ENCODE assay signal across 28 cellular contexts in the genomic region with DNA sequence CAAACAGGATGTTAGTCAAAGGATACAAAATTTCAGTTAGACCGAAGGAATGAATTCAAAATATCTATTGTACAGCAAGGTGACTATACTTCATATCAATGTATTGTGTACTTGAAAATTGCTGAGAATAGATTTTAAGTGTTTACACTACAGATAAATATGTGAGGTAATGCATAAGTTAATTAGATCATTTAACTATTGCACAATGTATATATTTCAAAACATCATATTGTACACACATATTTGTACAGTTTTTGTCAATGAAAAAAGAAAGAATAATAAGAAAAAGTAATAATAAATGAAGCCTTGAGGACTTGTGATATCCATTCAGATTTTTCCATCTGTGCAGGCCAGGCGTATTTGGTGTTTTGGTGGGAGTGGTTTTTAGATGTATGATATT.
DNase-seq lines count a peak whose midpoint lies in the region; ATAC-seq, FAIRE-seq and TF ChIP-seq lines count a peak whose summit lies in the region.
"Had no signal": no experiment of that assay in that cellular context is flagged by ENCODE, and none has a peak within 500 bp of the region (broad histone marks: within the 10 kb centered on the region; RNA-seq: fewer than 3 reads in every experiment).

No MANE protein-coding gene starts in this region.

- H2AFZ ChIP-seq in HepG2 (ENCODE audit: low read length) = no peak overlapping the region

- H3K36me3 ChIP-seq in HepG2 (replicated peaks in 1 of 2; ENCODE audit: control insufficient read depth in 1 of 2, insufficient read depth in 2 of 2, low read length in 2 of 2) = no peaks in the 10 kb centered on the region
- no peaks in the 10 kb centered on the region for H3K36me3 ChIP-seq in right lobe of liver
- H3K36me3 ChIP-seq in bronchial epithelial cell (ENCODE audit: control insufficient read depth, insufficient read depth, low read length) = no peaks in the 10 kb centered on the region
- no peaks in the 10 kb centered on the region for H3K36me3 ChIP-seq in kidney (ENCODE audit: control insufficient read depth in 1 of 2, insufficient read depth in 2 of 2, low read length in 2 of 2)
- H3K36me3 ChIP-seq in left ventricle myocardium inferior = no peaks in the 10 kb centered on the region
- H3K36me3 ChIP-seq: BE2C; BLaER1 treated with 17β-estradiol and CSF1 and Interleukin-3, amounts not matched to agents 10 nM and 100 nM; HAP-1 had no signal

- no peak overlapping the region for H3K4me2 ChIP-seq in HepG2 (ENCODE audit: low read depth, low read length)
- H3K4me2 ChIP-seq: BLaER1 treated with 17β-estradiol and CSF1 and Interleukin-3, amounts not matched to agents 10 nM and 100 nM had no signal

- H4K20me1 ChIP-seq in HepG2 (ENCODE audit: insufficient read depth, low read length) = no peaks in the 10 kb centered on the region
- H4K20me1 ChIP-seq: BLaER1 treated with 17β-estradiol and CSF1 and Interleukin-3, amounts not matched to agents 10 nM and 100 nM had no signal

- BruUV-seq in HepG2 (replicated peaks; lab: Mats Ljungman, UMichigan) = no TSS peak

- CTCF ChIA-PET in HepG2 (lab: Yijun Ruan, JAX; ENCODE audit: low intra/inter-chr PET ratio, low total read pairs) = no interaction called here

- whole genome bisulfite sequencing in HepG2 (ENCODE audit: low lambda C conversion rate) = 29% methylated on average over 2 of the region's 2 CpGs
- WGBS in right lobe of liver (ENCODE audit: insufficient coverage, low coverage, low lambda C conversion rate, missing lambda C conversion rate) = 72% methylated on average over 2 of the region's 2 CpGs

- H3K9ac ChIP-seq in HepG2 (ENCODE audit: insufficient read depth, low read depth, low read length) (no peak overlapping the region), kidney (ENCODE audit: low read length in 2 of 2) (no peak overlapping the region)
- H3K9ac ChIP-seq: BLaER1 treated with 17β-estradiol and CSF1 and Interleukin-3, amounts not matched to agents 10 nM and 100 nM had no signal

- H3K36me3 Mint-ChIP-seq in naive thymus-derived CD8-positive, alpha-beta T cell = no peaks in the 10 kb centered on the region
- H3K36me3 Mint-ChIP-seq: CD14-positive monocyte had no signal

- no peak overlapping the region for H3K4me3 Mint-ChIP-seq in naive thymus-derived CD8-positive, alpha-beta T cell
- H3K4me3 Mint-ChIP-seq: CD14-positive monocyte; CD4-positive, alpha-beta T cell; CD8-positive, alpha-beta memory T cell; HFFc6 had no signal

- no peak for TF ChIP-seq RAD21 in HepG2 (CRISPR knock-in tag; IDR thresholded peaks at IDR 0.05)

- intact Hi-C loops in HepG2 (cut with micrococcal nuclease; ENCODE audit: unreplicated experiment) (no loop called here), right lobe of liver (cut with DNase I) (no loop called here), kidney (cut with DNase I) (no loop called here), left ventricle myocardium inferior (cut with micrococcal nuclease) (no loop called here)

- H3K4me1 ChIP-seq in HepG2 (ENCODE audit: insufficient read depth, low read length) = no peaks in the 10 kb centered on the region
- H3K4me1 ChIP-seq in right lobe of liver = no peaks in the 10 kb centered on the region
- no peaks in the 10 kb centered on the region for H3K4me1 ChIP-seq in kidney (ENCODE audit: control insufficient read depth in 1 of 2, insufficient read depth in 1 of 2, low read depth in 1 of 2, low read length in 2 of 2)
- no peaks in the 10 kb centered on the region for H3K4me1 ChIP-seq in left ventricle myocardium inferior
- H3K4me1 ChIP-seq: BE2C; BLaER1 treated with 17β-estradiol and CSF1 and Interleukin-3, amounts not matched to agents 10 nM and 100 nM; HAP-1 had no signal

- H3K27me3 ChIP-seq in HepG2 (ENCODE audit: control insufficient read depth in 1 of 2, insufficient read depth in 2 of 2, low read length in 2 of 2) (no peaks in the 10 kb centered on the region), right lobe of liver (no peaks in the 10 kb centered on the region), bronchial epithelial cell (ENCODE audit: control insufficient read depth, insufficient read depth, low read length) (no peaks in the 10 kb centered on the region), left ventricle myocardium inferior (ENCODE audit: low read depth) (no peaks in the 10 kb centered on the region)
- H3K27me3 ChIP-seq: BE2C; BLaER1 treated with 17β-estradiol and CSF1 and Interleukin-3, amounts not matched to agents 10 nM and 100 nM had no signal

- no peak for TF ChIP-seq POLR2A in HepG2 (IDR thresholded peaks at IDR 0.05; ENCODE audit: insufficient read depth in 1 of 2, low read depth in 2 of 2, low read length in 2 of 2)
- TF ChIP-seq POLR2A in right lobe of liver (IDR thresholded peaks at IDR 0.05) = no peak

- H3K4me1 Mint-ChIP-seq in naive thymus-derived CD8-positive, alpha-beta T cell = no peaks in the 10 kb centered on the region
- H3K4me1 Mint-ChIP-seq: CD8-positive, alpha-beta memory T cell had no signal

- H3K9me3 Mint-ChIP-seq in naive thymus-derived CD8-positive, alpha-beta T cell = no peaks in the 10 kb centered on the region
- H3K9me3 Mint-ChIP-seq: CD8-positive, alpha-beta memory T cell; HFFc6 had no signal

- DNase-seq in HepG2 (ENCODE audit: low spot score) = no peak
- DNase-seq in right lobe of liver = no peak
- peak; percentile 65 for DNase-seq in bronchial epithelial cell (ENCODE audit: low read depth)
- DNase-seq in kidney = no peak
- DNase-seq in left ventricle myocardium inferior = no peak
- no peak for DNase-seq in naive thymus-derived CD8-positive, alpha-beta T cell
- DNase-seq: ACHN; AML-193; BE2C; CD4-positive, alpha-beta T cell; CD8-positive, alpha-beta memory T cell; DMS 273 treated with DMSO at 0.1 percent for 48 hours; DMS79; EL; GF-D8; GOT3; HFFc6 had no signal

- ATAC-seq in HepG2 = no peak
- ATAC-seq in right lobe of liver = no peak
- ATAC-seq in HG02870 (IDR thresholded peaks at IDR 0.05; ENCODE audit: unreplicated experiment) = no peak
- ATAC-seq in naive thymus-derived CD8-positive, alpha-beta T cell = no peak

- TF ChIP-seq EP300 in HepG2 (IDR thresholded peaks at IDR 0.05; ENCODE audit: low read depth in 2 of 2, low read length in 2 of 2) (no peak), HepG2 (CRISPR knock-in tag; IDR thresholded peaks at IDR 0.05; ENCODE audit: borderline replicate concordance) (no peak)

- H3K27ac Mint-ChIP-seq in naive thymus-derived CD8-positive, alpha-beta T cell = no peak overlapping the region
- H3K27ac Mint-ChIP-seq: CD4-positive, alpha-beta T cell; CD8-positive, alpha-beta memory T cell; HFFc6 had no signal

- POLR2A ChIA-PET in HepG2 (lab: Yijun Ruan, JAX) = no interaction called here
- POLR2A ChIA-PET in naive thymus-derived CD8-positive, alpha-beta T cell (lab: Charles Lee) = no interaction called here

- H3K27me3 Mint-ChIP-seq in naive thymus-derived CD8-positive, alpha-beta T cell = no peaks in the 10 kb centered on the region
- H3K27me3 Mint-ChIP-seq: CD4-positive, alpha-beta T cell had no signal

- in situ Hi-C loops in HepG2 (cut with HindIII; ENCODE audit: extremely low pct_ligation_motif_present, low pct_unique_long_range_greater_than_20kb) = no loop called here

- no peak overlapping the region for H3K4me3 ChIP-seq in HepG2 (replicated peaks in 1 of 3; ENCODE audit: insufficient read depth in 1 of 3, low read depth in 2 of 3, low read length in 3 of 3)
- no peak overlapping the region for H3K4me3 ChIP-seq in right lobe of liver
- H3K4me3 ChIP-seq in bronchial epithelial cell (ENCODE audit: low read depth, low read length) = no peak overlapping the region
- no peak overlapping the region for H3K4me3 ChIP-seq in kidney (ENCODE audit: low read length in 2 of 2)
- H3K4me3 ChIP-seq in left ventricle myocardium inferior = no peak overlapping the region
- H3K4me3 ChIP-seq: BLaER1 treated with 17β-estradiol and CSF1 and Interleukin-3, amounts not matched to agents 10 nM and 100 nM; HAP-1 had no signal

- H3K9me3 ChIP-seq in HepG2 (ENCODE audit: low read length) = no peaks in the 10 kb centered on the region
- no peaks in the 10 kb centered on the region for H3K9me3 ChIP-seq in right lobe of liver
- no peaks in the 10 kb centered on the region for H3K9me3 ChIP-seq in kidney (ENCODE audit: control insufficient read depth in 1 of 2, low read length in 2 of 2)
- peaks cover 7% of the 10 kb centered on the region for H3K9me3 ChIP-seq in left ventricle myocardium inferior (replicated peaks)
- H3K9me3 ChIP-seq: BE2C; BLaER1 treated with 17β-estradiol and CSF1 and Interleukin-3, amounts not matched to agents 10 nM and 100 nM; HAP-1 had no signal

- TF ChIP-seq CTCF in HepG2 (CRISPR knock-in tag; IDR thresholded peaks at IDR 0.05) = no peak
- TF ChIP-seq CTCF in right lobe of liver (IDR thresholded peaks at IDR 0.05) = no peak
- TF ChIP-seq CTCF in bronchial epithelial cell (IDR thresholded peaks at IDR 0.05; ENCODE audit: insufficient read depth, low read length, severe bottlenecking) = no peak
- no peak for TF ChIP-seq CTCF in kidney (IDR thresholded peaks at IDR 0.05; ENCODE audit: borderline replicate concordance, extremely low read depth, insufficient read depth)
- TF ChIP-seq CTCF in left ventricle myocardium inferior (IDR thresholded peaks at IDR 0.05; ENCODE audit: borderline replicate concordance) = no peak

- FAIRE-seq in HepG2 (lab: Jason Lieb, UNC) = no peak
- FAIRE-seq in TTC549 (lab: Jason Lieb, UNC) = peak; percentile 37
- FAIRE-seq in bronchial epithelial cell (lab: Jason Lieb, UNC) = no peak
- peak; percentile 27 for FAIRE-seq in kidney (lab: Jason Lieb, UNC)
- FAIRE-seq: A204.1, D721Med, GM12891, GM18507, H54 had no signal

- H3K27ac ChIP-seq in HepG2 (ENCODE audit: extremely low read length, insufficient read depth, low read length) (no peak overlapping the region), right lobe of liver (no peak overlapping the region), kidney (ENCODE audit: low read depth in 2 of 2, low read length in 2 of 2) (no peak overlapping the region), left ventricle myocardium inferior (replicated peaks) (no peak overlapping the region)
- H3K27ac ChIP-seq: 22Rv1; BLaER1 treated with 17β-estradiol and CSF1 and Interleukin-3, amounts not matched to agents 10 nM and 100 nM had no signal

- no peaks in the 10 kb centered on the region for H3K79me2 ChIP-seq in HepG2 (ENCODE audit: insufficient read depth, low read length)

TF ChIP-seq in HepG2, 621 proteins besides CTCF, POLR2A, EP300 and RAD21:
- TF ChIP-seq ZSCAN20 (CRISPR knock-in tag; IDR thresholded peaks at IDR 0.05; ENCODE audit: borderline replicate concordance) = no peak
- TF ChIP-seq CEBPB (IDR thresholded peaks at IDR 0.05; ENCODE audit: borderline replicate concordance, low read depth, low read length) = peak; percentile 40; the same call in 1 of the 2 replicates
